8 cellular contexts compared by ENCODE assay signal in genomic region chr6:157823001-157823522, GRCh38. TPM values are rescaled to one million over a fixed set of nuclear protein-coding genes. Genes with fewer than 3 reads are reported as not detected.
DNase-seq lines count a peak whose midpoint lies in the region; ATAC-seq and TF ChIP-seq lines count a peak whose summit lies in the region.

Gene SNX9, plus strand, starts transcription at chr6:157823246. Its CDS starts 189 bp downstream, at chr6:157823435.

- H3K79me2 ChIP-seq in GM23338 (replicated peaks; ENCODE audit: insufficient read depth) (peaks cover 35% of the 10 kb centered on the region), hepatocyte (peaks cover 31% of the 10 kb centered on the region)

- peak within 1 kb of the TSS; percentile 96 for H3K27ac Mint-ChIP-seq in GM23338

- H4K20me1 ChIP-seq in GM23338 (replicated peaks; ENCODE audit: insufficient read depth) (no peaks in the 10 kb centered on the region), hepatocyte (ENCODE audit: insufficient read depth, poor library complexity, severe bottlenecking) (peaks cover 11% of the 10 kb centered on the region)

- H3K4me3 ChIP-seq in GM23338, result peak within 1 kb of the TSS; percentile 83
- H3K4me3 ChIP-seq in LNCaP clone FGC (ENCODE audit: low read depth, low read length), result peak within 1 kb of the TSS; percentile 83
- peak within 1 kb of the TSS; percentile 62 for H3K4me3 ChIP-seq in hepatocyte

- H2AFZ ChIP-seq in GM23338, result peak within 1 kb of the TSS; percentile 87
- peak within 1 kb of the TSS; percentile 93 for H2AFZ ChIP-seq in hepatocyte

- H3K4me3 Mint-ChIP-seq in GM23338, result peak within 1 kb of the TSS; percentile 95

- H3F3A ChIP-seq in GM23338 (replicated peaks; ENCODE audit: low read depth), result no peaks in the 10 kb centered on the region

- H3K4me1 ChIP-seq in GM23338 (ENCODE audit: insufficient read depth) (peaks cover 7% of the 10 kb centered on the region), hepatocyte (ENCODE audit: insufficient read depth) (peaks cover 17% of the 10 kb centered on the region)

- peaks cover 14% of the 10 kb centered on the region for H3K27me3 Mint-ChIP-seq in GM23338 (ENCODE audit: insufficient read depth, low read depth, poor library complexity)

- H3K36me3 Mint-ChIP-seq in GM23338 (ENCODE audit: low read depth), result no peaks in the 10 kb centered on the region; the same call in 2 of the 3 replicates

- peaks cover 29% of the 10 kb centered on the region for H3K4me1 Mint-ChIP-seq in GM23338

- H3K9me3 Mint-ChIP-seq in GM23338, result no peaks in the 10 kb centered on the region

- H3K27ac ChIP-seq in GM23338 (ENCODE audit: low read depth) (peak within 1 kb of the TSS; percentile 74), hepatocyte (peak within 1 kb of the TSS; percentile 96)

- peak within 1 kb of the TSS; percentile 87 for H3K4me2 ChIP-seq in GM23338
- peak within 1 kb of the TSS; percentile 95 for H3K4me2 ChIP-seq in hepatocyte

- no peaks in the 10 kb centered on the region for H3K36me3 ChIP-seq in GM23338 (ENCODE audit: insufficient read depth)
- H3K36me3 ChIP-seq in hepatocyte (replicated peaks; ENCODE audit: insufficient read depth, low read depth), result no peaks in the 10 kb centered on the region

- peak; percentile 88 for DNase-seq in GM03348 (ENCODE audit: low spot score)
- peak; percentile 87 for DNase-seq in GM23338 (ENCODE audit: low spot score)
- peak; percentile 14 for DNase-seq in LNCaP clone FGC (ENCODE audit: low read depth)
- DNase-seq in T-helper 22 cell (ENCODE audit: low read depth), result peak; percentile 36
- peak; percentile 92 for DNase-seq in astrocyte of the hippocampus (ENCODE audit: low read depth, low spot score)
- peak; percentile 94 for DNase-seq in hepatocyte (ENCODE audit: low spot score)
- DNase-seq in retina, result peak; percentile 56
- DNase-seq in cortex of kidney (lab: John Stamatoyannopoulos, UW), result no peak

- H3K27me3 ChIP-seq in GM23338 (ENCODE audit: insufficient read depth) (peaks cover 12% of the 10 kb centered on the region; the same call in 1 of the 2 replicates), hepatocyte (no peaks in the 10 kb centered on the region)

- no peaks in the 10 kb centered on the region for H3K9me3 ChIP-seq in hepatocyte (ENCODE audit: low read depth)

- TF ChIP-seq CTCF in GM23338 (conservative IDR thresholded peaks at IDR 0.05; ENCODE audit: low read depth in 2 of 2) (no peak), LNCaP clone FGC (IDR thresholded peaks at IDR 0.05; ENCODE audit: control insufficient read depth, extremely low read depth, insufficient read depth) (no peak), hepatocyte (IDR thresholded peaks at IDR 0.05; ENCODE audit: poor library complexity) (no peak)

- 3% methylated on average over 48 of the region's 91 CpGs for WGBS in hepatocyte (ENCODE audit: low lambda C conversion rate, missing lambda C conversion rate)

- no peaks in the 10 kb centered on the region for H3K9me2 ChIP-seq in GM23338 (ENCODE audit: insufficient read depth)
- no peaks in the 10 kb centered on the region for H3K9me2 ChIP-seq in hepatocyte (replicated peaks; ENCODE audit: insufficient read depth)

- ATAC-seq in GM23338, result peak; percentile 79

TF ChIP-seq in GM23338, 12 proteins besides CTCF, POLR2A, EP300 and RAD21:
- no peak for TF ChIP-seq ZNF331 (CRISPR knock-in tag; IDR thresholded peaks at IDR 0.05; ENCODE audit: low read depth)
- TF ChIP-seq POLR2AphosphoS5 (IDR thresholded peaks at IDR 0.05; ENCODE audit: low read depth), result 0 out of 2 replicates have a peak, but pooled peaks have one; percentile 28

RNA-seq across cellular contexts. Expression of gene SNX9, which starts in this region (rescaled TPM):
- total RNA-seq in GM23338 (2014; rRNA removed; shearing (Covaris generic)), result 21.2 and 23.3 TPM in 2 replicates
- 18.1 and 18.4 TPM in 2 replicates for polyA plus RNA-seq in GM23338 (2016; fragmentation: Nextera tagmentation; extraction: Ambion mirVana)
- 32.8 and 34.7 TPM in 2 replicates for total RNA-seq in hepatocyte
- polyA plus RNA-seq in hepatocyte, result 28.7 and 34.1 TPM in 2 replicates
